28 cellular contexts compared by ENCODE assay signal in genomic region chr12:44240186-44240585, GRCh38.
"Had no signal": no experiment of that assay in that cellular context is flagged by ENCODE, and none has a peak within 500 bp of the region (broad histone marks: within the 10 kb centered on the region; RNA-seq: fewer than 3 reads in every experiment).

No MANE protein-coding gene starts in this region.

- H3K36me3 Mint-ChIP-seq: natural killer cell treated with Interleukin-12 subunit alpha and Interleukin-12 subunit beta and Interleukin-15 and Interleukin-18, amount 100 ng/mL, for 72 hours had no signal

- H3K79me2 ChIP-seq: parathyroid adenoma had no signal

- H3K9ac ChIP-seq: parathyroid adenoma had no signal

- H2AFZ ChIP-seq: parathyroid adenoma had no signal

- H3K27me3 ChIP-seq: dorsolateral prefrontal cortex, heart right ventricle, left lung, right lobe of liver, tibial nerve, upper lobe of left lung had no signal

- H3K4me1 ChIP-seq: heart right ventricle, left lung, parathyroid adenoma, right lobe of liver, tibial nerve, upper lobe of left lung had no signal

- DNase-seq: dorsolateral prefrontal cortex; effector CD4-positive, alpha-beta T cell; glutamatergic neuron; heart right ventricle; hippocampal formation; left cardiac atrium; left lung; mesenchymal stem cell; mucosa of descending colon; naive B cell; right lobe of liver; small intestine; stimulated activated CD4-positive, alpha-beta T cell treated with anti-CD3 and anti-CD28 coated beads, Interleukin-15, amount 100 ng/mL, for 24 hours; stimulated activated CD4-positive, alpha-beta T cell treated with anti-CD3 and anti-CD28 coated beads, Interleukin-2, amount 100 ng/mL, for 48 hours; stimulated activated naive B cell treated with anti-CD40 and anti-IgM and Interleukin-4, amounts not matched to agents 10 μg/mL and 1 μg/mL and 100 μg/mL, for 72 hours; upper lobe of left lung had no signal

- H3K4me3 Mint-ChIP-seq: mesothelial cell of epicardium; naive B cell; natural killer cell treated with Interleukin-12 subunit alpha and Interleukin-12 subunit beta and Interleukin-15 and Interleukin-18, amount 100 ng/mL, for 72 hours; neural crest cell; stimulated activated naive B cell treated with anti-CD40 and anti-IgM and Interleukin-4, amounts not matched to agents 10 μg/mL and 1 μg/mL and 100 μg/mL, for 72 hours; stimulated activated naive CD8-positive, alpha-beta T cell treated with anti-CD3 and anti-CD28 coated beads, Interleukin-15, Interleukin-2, amounts not matched to agents 100 ng/mL and 50 ng/mL, for 24 hours had no signal

- H3K36me3 ChIP-seq: heart right ventricle, left lung, right lobe of liver, thoracic aorta, tibial nerve, upper lobe of left lung had no signal

- H3K9me3 ChIP-seq: left lung, mucosa of descending colon, right lobe of liver, thoracic aorta, tibial nerve, upper lobe of left lung had no signal

- FAIRE-seq: colon, islet of Langerhans, small intestine, urothelium cell line had no signal

- H3K4me3 ChIP-seq: dorsolateral prefrontal cortex, heart right ventricle, left lung, mucosa of descending colon, right lobe of liver, thoracic aorta, tibial nerve, upper lobe of left lung had no signal

- H3K4me1 Mint-ChIP-seq: naive B cell; neural crest cell; stimulated activated naive B cell treated with anti-CD40 and anti-IgM and Interleukin-4, amounts not matched to agents 10 μg/mL and 1 μg/mL and 100 μg/mL, for 72 hours had no signal

- H3K27ac Mint-ChIP-seq: mesothelial cell of epicardium; naive B cell; natural killer cell treated with Interleukin-12 subunit alpha and Interleukin-12 subunit beta and Interleukin-15 and Interleukin-18, amount 100 ng/mL, for 72 hours; progenitor cell of endocrine pancreas; stimulated activated naive B cell treated with anti-CD40 and anti-IgM and Interleukin-4, amounts not matched to agents 10 μg/mL and 1 μg/mL and 100 μg/mL, for 72 hours; stimulated activated naive CD8-positive, alpha-beta T cell treated with anti-CD3 and anti-CD28 coated beads, Interleukin-15, Interleukin-2, amounts not matched to agents 100 ng/mL and 50 ng/mL, for 24 hours had no signal

- H3K27me3 Mint-ChIP-seq: naive B cell; natural killer cell treated with Interleukin-12 subunit alpha and Interleukin-12 subunit beta and Interleukin-15 and Interleukin-18, amount 100 ng/mL, for 72 hours; progenitor cell of endocrine pancreas; stimulated activated naive B cell treated with anti-CD40 and anti-IgM and Interleukin-4, amounts not matched to agents 10 μg/mL and 1 μg/mL and 100 μg/mL, for 72 hours; stimulated activated naive CD8-positive, alpha-beta T cell treated with anti-CD3 and anti-CD28 coated beads, Interleukin-15, Interleukin-2, amounts not matched to agents 100 ng/mL and 50 ng/mL, for 24 hours had no signal

- H3K27ac ChIP-seq: dorsolateral prefrontal cortex, epithelial cell of prostate, heart right ventricle, left lung, parathyroid adenoma, right lobe of liver, thoracic aorta, tibial nerve, upper lobe of left lung had no signal
